8 cellular contexts compared by ENCODE assay signal in genomic region chr16:12455287-12455798, GRCh38.
A peak's percentile ranks its signal among the peaks of the same experiment; 100 is the strongest.
DNase-seq lines count a peak whose midpoint lies in the region; ATAC-seq and TF ChIP-seq lines count a peak whose summit lies in the region.

No MANE protein-coding gene starts in this region.

- H3K27me3 ChIP-seq in esophagus squamous epithelium, result no peaks in the 10 kb centered on the region
- H3K27me3 ChIP-seq in thyroid gland, result no peaks in the 10 kb centered on the region

- H3K36me3 ChIP-seq in esophagus squamous epithelium (no peaks in the 10 kb centered on the region), thyroid gland (no peaks in the 10 kb centered on the region)

- WGBS in esophagus squamous epithelium, 2 donors, result 48 to 49% methylated on average over 8 to 9 of the region's 9 CpGs
- 27 to 45% methylated on average over 5 to 9 of the region's 9 CpGs for WGBS in thyroid gland, 2 donors

- TF ChIP-seq CTCF in esophagus squamous epithelium (IDR thresholded peaks at IDR 0.05), result peak; percentile 55 to 87 (median 70)
- TF ChIP-seq CTCF in thyroid gland (IDR thresholded peaks at IDR 0.05), result peak; percentile 74 to 94 (median 89)

- ATAC-seq in GM19035 (IDR thresholded peaks at IDR 0.05; ENCODE audit: unreplicated experiment), result peak; percentile 56
- ATAC-seq in GM18907 (IDR thresholded peaks at IDR 0.05; ENCODE audit: unreplicated experiment), result no peak

- H3K9me3 ChIP-seq in esophagus squamous epithelium (peaks cover 0 to 8% (median 0%) of the 10 kb centered on the region in 3 donors), thyroid gland (no peaks in the 10 kb centered on the region)

- no peak overlapping the region for H3K4me3 ChIP-seq in esophagus squamous epithelium
- no peak overlapping the region for H3K4me3 ChIP-seq in thyroid gland (replicated peaks in 1 of 3)

- no peaks in the 10 kb centered on the region for H3K4me1 ChIP-seq in esophagus squamous epithelium
- H3K4me1 ChIP-seq in thyroid gland, result no peaks in the 10 kb centered on the region

- in situ Hi-C loops in ACHN (cut with HindIII; ENCODE audit: low pct_ligation_motif_present, low pct_unique_long_range_greater_than_20kb, low sequenced_read_pairs), result no loop called here

- H3K27ac ChIP-seq in esophagus squamous epithelium, result no peak overlapping the region
- H3K27ac ChIP-seq in thyroid gland, result no peak overlapping the region

- TF ChIP-seq POLR2A in esophagus squamous epithelium (IDR thresholded peaks at IDR 0.05) (no peak), thyroid gland (IDR thresholded peaks at IDR 0.05) (no peak)

- peak; percentile 69 for DNase-seq in ACHN
- peak; percentile 58 for DNase-seq in NCI-H2196 treated with DMSO at 0.1 percent for 48 hours (lab: John Stamatoyannopoulos, UW; ENCODE audit: unreplicated experiment)
- DNase-seq in activated CD4-positive, alpha-beta T cell treated with anti-CD3 and anti-CD28 coated beads, Interleukin-2, amount 50 U/mL, for 48 hours, result peak; percentile 55 to 64
- DNase-seq in esophagus squamous epithelium (lab: John Stamatoyannopoulos, UW), result no peak
- DNase-seq in myocyte (ENCODE audit: low read depth), result peak; percentile 65
- peak; percentile 72 to 79 for DNase-seq in thyroid gland

- intact Hi-C loops in esophagus squamous epithelium (cut with DNase I), result no loop called here
- intact Hi-C loops in thyroid gland (cut with DNase I), result loop anchor here (10.0 kb wide), 1 partner anchor 359 kb away; no protein-coding TSS in a partner anchor
